Comparison of ENCODE assay signal across 8 cellular contexts in the genomic region with DNA sequence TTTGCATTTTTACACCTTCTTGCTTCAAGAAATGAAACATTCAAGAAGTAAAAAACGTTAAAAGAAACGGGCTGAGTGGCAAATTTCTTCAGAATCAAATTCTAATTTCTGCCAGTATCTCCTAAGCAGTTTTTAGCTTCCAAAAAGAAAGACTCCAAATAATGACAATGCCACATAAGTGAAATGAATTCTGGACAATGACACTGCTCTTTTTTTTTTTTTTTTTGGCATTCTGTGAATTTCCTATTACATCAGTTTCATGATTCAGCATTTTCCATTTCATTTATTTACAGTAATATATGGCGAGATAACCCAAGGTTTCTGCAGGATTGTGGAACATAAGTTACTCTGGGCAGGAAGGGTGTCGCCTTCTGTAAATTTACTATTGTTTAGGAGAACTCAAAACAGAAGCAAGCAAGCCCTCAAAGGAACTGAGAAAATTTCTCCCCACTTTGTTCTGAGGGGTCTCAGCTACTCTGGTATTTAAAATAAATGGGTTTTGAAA. TPM values are rescaled to one million over a fixed set of nuclear protein-coding genes. Genes with fewer than 3 reads are reported as not detected.
DNase-seq lines count a peak whose midpoint lies in the region; ATAC-seq, FAIRE-seq and TF ChIP-seq lines count a peak whose summit lies in the region.

No MANE protein-coding gene starts in this region.

- H3K9me3 ChIP-seq in mucosa of descending colon = no peaks in the 10 kb centered on the region

- no peak for DNase-seq in AG09309 (ENCODE audit: low read depth)
- DNase-seq in HS-5 (ENCODE audit: low read depth) = peak; percentile 13
- no peak for DNase-seq in brain microvascular endothelial cell
- no peak for DNase-seq in mesendoderm
- no peak for DNase-seq in effector CD8-positive, alpha-beta T cell (lab: John Stamatoyannopoulos, UW)
- DNase-seq in HTR-8/SVneo (ENCODE audit: insufficient read length, low spot score) = no peak
- DNase-seq in glomerular visceral epithelial cell (ENCODE audit: extremely low spot score) = no peak
- DNase-seq in mucosa of descending colon = no peak

- peaks cover 4% of the 10 kb centered on the region for H3K79me1 ChIP-seq in mesendoderm (ENCODE audit: low read length)

- H2BK5ac ChIP-seq in mesendoderm (ENCODE audit: low read length) = no peak overlapping the region

- H3K56ac ChIP-seq in mesendoderm (ENCODE audit: low read length) = peak overlapping the region; percentile 45

- no peak overlapping the region for H4K8ac ChIP-seq in mesendoderm (ENCODE audit: low read depth, low read length)

- H3K27ac ChIP-seq in brain microvascular endothelial cell (peak overlapping the region; percentile 32), mesendoderm (ENCODE audit: low read depth, low read length) (no peak overlapping the region)

- H3K36me3 ChIP-seq in brain microvascular endothelial cell (replicated peaks) (no peaks in the 10 kb centered on the region), mesendoderm (ENCODE audit: control insufficient read depth, insufficient read depth, low read length) (no peaks in the 10 kb centered on the region), mucosa of descending colon (ENCODE audit: low read depth) (no peaks in the 10 kb centered on the region)

- H2BK15ac ChIP-seq in mesendoderm (replicated peaks; ENCODE audit: low read depth) = no peak overlapping the region

- TF ChIP-seq CTCF in AG09309 (IDR thresholded peaks at IDR 0.05; ENCODE audit: control insufficient read depth, insufficient read depth, low read depth, low read length, missing control alignments) (no peak), brain microvascular endothelial cell (IDR thresholded peaks at IDR 0.05; ENCODE audit: low read depth, low read length, missing control alignments) (no peak), mucosa of descending colon (IDR thresholded peaks at IDR 0.05) (no peak)

- H2AK5ac ChIP-seq in mesendoderm (ENCODE audit: low read length) = no peak overlapping the region

- H3K27me3 ChIP-seq in brain microvascular endothelial cell (replicated peaks) = no peaks in the 10 kb centered on the region
- no peaks in the 10 kb centered on the region for H3K27me3 ChIP-seq in mesendoderm (ENCODE audit: insufficient read depth, low read length, poor library complexity)

- H3K23ac ChIP-seq in mesendoderm (ENCODE audit: low read length) = no peak overlapping the region

- H3K4me1 ChIP-seq in mesendoderm (ENCODE audit: control insufficient read depth, low read depth, low read length) = no peaks in the 10 kb centered on the region
- peaks cover 40% of the 10 kb centered on the region for H3K4me1 ChIP-seq in mucosa of descending colon (ENCODE audit: low read depth)

- H2BK120ac ChIP-seq in mesendoderm (ENCODE audit: low read depth, low read length) = no peak overlapping the region

- no peak overlapping the region for H4K5ac ChIP-seq in mesendoderm (ENCODE audit: low read length)

- intact Hi-C loops in mucosa of descending colon (cut with DNase I, micrococcal nuclease) = no loop called here

- H3K79me2 ChIP-seq in mesendoderm (ENCODE audit: control insufficient read depth, insufficient read depth, low read length) = peaks cover 2% of the 10 kb centered on the region

- ATAC-seq in mucosa of descending colon = no peak

- peak overlapping the region; percentile 61 for H3K4me3 ChIP-seq in AG09309 (ENCODE audit: control insufficient read depth, low read depth, low read length)
- H3K4me3 ChIP-seq in brain microvascular endothelial cell (ENCODE audit: low read depth, low read length) = peak overlapping the region; percentile 61
- H3K4me3 ChIP-seq in mesendoderm (ENCODE audit: low read length) = no peak overlapping the region
- no peak overlapping the region for H3K4me3 ChIP-seq in mucosa of descending colon

- WGBS in mesendoderm (ENCODE audit: extremely low coverage, insufficient coverage, low lambda C conversion rate) = no CpG with 5 or more reads among the region's 4 CpGs

- no peak for FAIRE-seq in HTR-8/SVneo (lab: Jason Lieb, UNC)

- H3K4ac ChIP-seq in mesendoderm (ENCODE audit: low read depth, low read length) = no peak overlapping the region

- H3K4me2 ChIP-seq in mesendoderm (ENCODE audit: low read length) = peak overlapping the region; percentile 22

- in situ Hi-C loops in brain microvascular endothelial cell (cut with HindIII; ENCODE audit: low pct_ligation_motif_present, low sequenced_read_pairs) = no loop called here

- peak overlapping the region; percentile 8 for H3K9ac ChIP-seq in mesendoderm (ENCODE audit: low read length)

- H3K18ac ChIP-seq in mesendoderm (ENCODE audit: low read length) = no peak overlapping the region

RNA-seq across cellular contexts. Expression of gene SEL1L3, which starts 1.3 kb away (rescaled TPM):
- 34.3 TPM for polyA plus RNA-seq in mesendoderm (2013, experiment 1 of 2)
- polyA plus RNA-seq in mesendoderm (2013, experiment 2 of 2) = 36.9 TPM
- 100 to 1,000 TPM in 1 of 3 donors, 10 to 100 TPM in 2; 51.7 to 104 (median 98.3) TPM for total RNA-seq in mucosa of descending colon

RNA-seq across cellular contexts. Expression of gene SMIM20, which starts 52.5 kb away (rescaled TPM):
- polyA plus RNA-seq in mesendoderm (2013, experiment 1 of 2) = 28.3 TPM
- 28.3 TPM for polyA plus RNA-seq in mesendoderm (2013, experiment 2 of 2)
- total RNA-seq in mucosa of descending colon = 10 to 100 TPM; 28.1 to 36.0 (median 28.7) TPM

Comparison
In these comparisons a context has a peak if more than half of its experiments do, and no peak if none do; other contexts are left out.
1. H3K4me3 ChIP-seq: peak in AG09309 (single experiment) and brain microvascular endothelial cell (single experiment); none in mesendoderm (single experiment) and mucosa of descending colon (single experiment).